In the genomic region with DNA sequence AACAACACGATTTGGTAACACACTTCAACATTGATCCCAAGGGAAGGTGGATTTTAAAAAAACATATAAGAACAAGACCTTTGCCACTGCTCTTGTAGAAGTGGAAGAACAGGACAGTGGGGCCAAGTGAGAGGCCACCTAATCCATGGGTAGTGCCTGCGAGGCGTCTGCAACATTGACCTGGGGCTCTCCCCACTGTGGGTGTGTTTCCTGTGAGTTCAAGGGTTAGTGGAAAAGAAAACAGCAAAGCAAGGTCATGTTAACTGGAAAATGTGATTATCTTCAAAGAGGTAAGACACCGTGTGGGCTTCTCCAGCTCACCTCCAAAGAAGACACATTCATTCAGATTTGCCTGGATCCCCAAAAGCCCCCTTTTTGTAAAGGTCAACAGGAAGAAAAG, we compare ENCODE assay signal across 2 cellular contexts.
A peak's percentile ranks its signal among the peaks of the same experiment; 100 is the strongest.
TF ChIP-seq lines count a peak whose summit lies in the region.

No MANE protein-coding gene starts in this region.

TF ChIP-seq in HepG2, 621 proteins besides CTCF, POLR2A, EP300 and RAD21 (continues in another document):
- peak; percentile 57 for TF ChIP-seq HNF4A (CRISPR knock-in tag; IDR thresholded peaks at IDR 0.05)
- TF ChIP-seq FOSL1 (CRISPR knock-in tag; IDR thresholded peaks at IDR 0.05; ENCODE audit: borderline replicate concordance): no peak
- no peak for TF ChIP-seq FOXC1 (CRISPR knock-in tag; IDR thresholded peaks at IDR 0.05; ENCODE audit: borderline replicate concordance)
- TF ChIP-seq, protein P1, sequence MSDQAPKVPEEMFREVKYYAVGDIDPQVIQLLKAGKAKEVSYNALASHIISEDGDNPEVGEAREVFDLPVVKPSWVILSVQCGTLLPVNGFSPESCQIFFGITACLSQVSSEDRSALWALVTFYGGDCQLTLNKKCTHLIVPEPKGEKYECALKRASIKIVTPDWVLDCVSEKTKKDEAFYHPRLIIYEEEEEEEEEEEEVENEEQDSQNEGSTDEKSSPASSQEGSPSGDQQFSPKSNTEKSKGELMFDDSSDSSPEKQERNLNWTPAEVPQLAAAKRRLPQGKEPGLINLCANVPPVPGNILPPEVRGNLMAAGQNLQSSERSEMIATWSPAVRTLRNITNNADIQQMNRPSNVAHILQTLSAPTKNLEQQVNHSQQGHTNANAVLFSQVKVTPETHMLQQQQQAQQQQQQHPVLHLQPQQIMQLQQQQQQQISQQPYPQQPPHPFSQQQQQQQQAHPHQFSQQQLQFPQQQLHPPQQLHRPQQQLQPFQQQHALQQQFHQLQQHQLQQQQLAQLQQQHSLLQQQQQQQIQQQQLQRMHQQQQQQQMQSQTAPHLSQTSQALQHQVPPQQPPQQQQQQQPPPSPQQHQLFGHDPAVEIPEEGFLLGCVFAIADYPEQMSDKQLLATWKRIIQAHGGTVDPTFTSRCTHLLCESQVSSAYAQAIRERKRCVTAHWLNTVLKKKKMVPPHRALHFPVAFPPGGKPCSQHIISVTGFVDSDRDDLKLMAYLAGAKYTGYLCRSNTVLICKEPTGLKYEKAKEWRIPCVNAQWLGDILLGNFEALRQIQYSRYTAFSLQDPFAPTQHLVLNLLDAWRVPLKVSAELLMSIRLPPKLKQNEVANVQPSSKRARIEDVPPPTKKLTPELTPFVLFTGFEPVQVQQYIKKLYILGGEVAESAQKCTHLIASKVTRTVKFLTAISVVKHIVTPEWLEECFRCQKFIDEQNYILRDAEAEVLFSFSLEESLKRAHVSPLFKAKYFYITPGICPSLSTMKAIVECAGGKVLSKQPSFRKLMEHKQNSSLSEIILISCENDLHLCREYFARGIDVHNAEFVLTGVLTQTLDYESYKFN (CRISPR knock-in tag; conservative IDR thresholded peaks at IDR 0.05): peak; percentile 58; the same call in 1 of the 2 replicates
- TF ChIP-seq, protein P2, sequence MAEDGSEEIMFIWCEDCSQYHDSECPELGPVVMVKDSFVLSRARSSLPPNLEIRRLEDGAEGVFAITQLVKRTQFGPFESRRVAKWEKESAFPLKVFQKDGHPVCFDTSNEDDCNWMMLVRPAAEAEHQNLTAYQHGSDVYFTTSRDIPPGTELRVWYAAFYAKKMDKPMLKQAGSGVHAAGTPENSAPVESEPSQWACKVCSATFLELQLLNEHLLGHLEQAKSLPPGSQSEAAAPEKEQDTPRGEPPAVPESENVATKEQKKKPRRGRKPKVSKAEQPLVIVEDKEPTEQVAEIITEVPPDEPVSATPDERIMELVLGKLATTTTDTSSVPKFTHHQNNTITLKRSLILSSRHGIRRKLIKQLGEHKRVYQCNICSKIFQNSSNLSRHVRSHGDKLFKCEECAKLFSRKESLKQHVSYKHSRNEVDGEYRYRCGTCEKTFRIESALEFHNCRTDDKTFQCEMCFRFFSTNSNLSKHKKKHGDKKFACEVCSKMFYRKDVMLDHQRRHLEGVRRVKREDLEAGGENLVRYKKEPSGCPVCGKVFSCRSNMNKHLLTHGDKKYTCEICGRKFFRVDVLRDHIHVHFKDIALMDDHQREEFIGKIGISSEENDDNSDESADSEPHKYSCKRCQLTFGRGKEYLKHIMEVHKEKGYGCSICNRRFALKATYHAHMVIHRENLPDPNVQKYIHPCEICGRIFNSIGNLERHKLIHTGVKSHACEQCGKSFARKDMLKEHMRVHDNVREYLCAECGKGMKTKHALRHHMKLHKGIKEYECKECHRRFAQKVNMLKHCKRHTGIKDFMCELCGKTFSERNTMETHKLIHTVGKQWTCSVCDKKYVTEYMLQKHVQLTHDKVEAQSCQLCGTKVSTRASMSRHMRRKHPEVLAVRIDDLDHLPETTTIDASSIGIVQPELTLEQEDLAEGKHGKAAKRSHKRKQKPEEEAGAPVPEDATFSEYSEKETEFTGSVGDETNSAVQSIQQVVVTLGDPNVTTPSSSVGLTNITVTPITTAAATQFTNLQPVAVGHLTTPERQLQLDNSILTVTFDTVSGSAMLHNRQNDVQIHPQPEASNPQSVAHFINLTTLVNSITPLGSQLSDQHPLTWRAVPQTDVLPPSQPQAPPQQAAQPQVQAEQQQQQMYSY (CRISPR knock-in tag; IDR thresholded peaks at IDR 0.05): no peak
- TF ChIP-seq ZNF160 (CRISPR knock-in tag; IDR thresholded peaks at IDR 0.05): no peak
- TF ChIP-seq ZBED4 (CRISPR knock-in tag; IDR thresholded peaks at IDR 0.05; ENCODE audit: borderline replicate concordance): no peak

TF ChIP-seq in H1, 55 proteins besides CTCF, POLR2A, EP300 and RAD21:
- no peak for TF ChIP-seq CTBP2 (IDR thresholded peaks at IDR 0.05; ENCODE audit: borderline replicate concordance, insufficient read depth, insufficient read length, low read length)
- TF ChIP-seq HDAC2 (IDR thresholded peaks at IDR 0.05; ENCODE audit: borderline replicate concordance in 1 of 2, low read depth in 2 of 2, low read length in 2 of 2): no peak
- no peak for TF ChIP-seq BCL11A (IDR thresholded peaks at IDR 0.05; ENCODE audit: low read depth in 2 of 2, low read length in 2 of 2)
- TF ChIP-seq BACH1 (IDR thresholded peaks at IDR 0.05; ENCODE audit: low read length): no peak
